In the genomic region with DNA sequence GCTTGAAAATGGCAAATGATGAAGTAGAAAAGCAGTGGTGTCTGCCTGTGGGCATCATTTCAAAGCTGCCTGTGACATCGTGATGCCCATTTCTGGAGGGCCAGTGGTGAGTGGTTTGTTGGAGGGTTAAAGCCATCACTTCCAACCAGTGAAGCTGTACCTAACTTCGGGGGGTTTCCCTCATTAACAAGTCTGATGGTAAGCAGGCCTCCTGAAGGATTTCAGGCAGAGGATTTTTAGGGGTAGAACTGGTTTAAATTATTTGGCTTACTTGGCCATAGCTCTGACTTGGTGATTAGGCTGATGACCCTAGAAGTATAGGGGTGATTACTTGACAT, we compare ENCODE assay signal across 10 cellular contexts. TPM values are rescaled to one million over a fixed set of nuclear protein-coding genes. Genes with fewer than 3 reads are reported as not detected.
DNase-seq lines count a peak whose midpoint lies in the region; ATAC-seq, FAIRE-seq and TF ChIP-seq lines count a peak whose summit lies in the region.
"Had no signal": no experiment of that assay in that cellular context is flagged by ENCODE, and none has a peak within 500 bp of the region (broad histone marks: within the 10 kb centered on the region; RNA-seq: fewer than 3 reads in every experiment).

No MANE protein-coding gene starts in this region.

- no peaks in the 10 kb centered on the region for H3K27me3 ChIP-seq in osteoblast (ENCODE audit: insufficient read depth, low read length)

- H3K36me3 ChIP-seq in osteoblast (ENCODE audit: insufficient read depth, low read length), result no peaks in the 10 kb centered on the region

- H2AFZ ChIP-seq in osteoblast (ENCODE audit: low read length), result no peak overlapping the region

- H3K4me2 ChIP-seq in osteoblast (ENCODE audit: insufficient read depth, low read length), result no peak overlapping the region

- no peak for TF ChIP-seq CTCF in osteoblast (IDR thresholded peaks at IDR 0.05; ENCODE audit: extremely low read depth, low read depth, low read length)

- peaks cover 44% of the 10 kb centered on the region for H3K4me1 ChIP-seq in osteoblast (ENCODE audit: insufficient read depth, low read length)

- peak; percentile 68 for FAIRE-seq in GM19239 (lab: Jason Lieb, UNC)

- H3K4me1 Mint-ChIP-seq in activated naive CD8-positive, alpha-beta T cell (ENCODE audit: low read depth), result peaks cover 97% of the 10 kb centered on the region
- peaks cover 100% of the 10 kb centered on the region for H3K4me1 Mint-ChIP-seq in stimulated activated naive CD8-positive, alpha-beta T cell treated with anti-CD3 and anti-CD28 coated beads, Interleukin-15, Interleukin-2, amounts not matched to agents 100 ng/mL and 50 ng/mL, for 24 hours (ENCODE audit: low read depth)

- H4K20me1 ChIP-seq in osteoblast (ENCODE audit: insufficient read depth, low read length), result no peaks in the 10 kb centered on the region

- H3K9me3 ChIP-seq in osteoblast (ENCODE audit: low read depth, low read length), result no peaks in the 10 kb centered on the region

- no peak for DNase-seq in GM19239 (ENCODE audit: insufficient read length, low spot score)
- no peak for DNase-seq in stimulated activated CD4-positive, alpha-beta T cell treated with anti-CD3 and anti-CD28 coated beads, Interleukin-12 subunit alpha, Interleukin-12 subunit beta, amount 100 ng/mL, for 4 hours
- DNase-seq in osteoblast (ENCODE audit: insufficient read length, low spot score, missing footprints), result no peak
- no peak for DNase-seq in NCI-H1105 treated with DMSO at 0.1 percent for 48 hours (lab: John Stamatoyannopoulos, UW)
- DNase-seq: foreskin fibroblast, NCI-H1417 treated with DMSO at 0.1 percent for 48 hours had no signal

- peak; percentile 30 for ATAC-seq in HG02885 (IDR thresholded peaks at IDR 0.05; ENCODE audit: poor library complexity, unreplicated experiment)

- H3K27ac Mint-ChIP-seq in activated naive CD8-positive, alpha-beta T cell, result peak overlapping the region; percentile 99
- peak overlapping the region; percentile 99 for H3K27ac Mint-ChIP-seq in stimulated activated naive CD8-positive, alpha-beta T cell treated with anti-CD3 and anti-CD28 coated beads, Interleukin-15, Interleukin-2, amounts not matched to agents 100 ng/mL and 50 ng/mL, for 24 hours

- peaks cover 4% of the 10 kb centered on the region for H3K9me3 Mint-ChIP-seq in activated naive CD8-positive, alpha-beta T cell (ENCODE audit: low read depth)
- no peaks in the 10 kb centered on the region for H3K9me3 Mint-ChIP-seq in stimulated activated naive CD8-positive, alpha-beta T cell treated with anti-CD3 and anti-CD28 coated beads, Interleukin-15, Interleukin-2, amounts not matched to agents 100 ng/mL and 50 ng/mL, for 24 hours

- peaks cover 61% of the 10 kb centered on the region for H3K79me2 ChIP-seq in osteoblast (ENCODE audit: insufficient read depth, low read length)

- H3K27ac ChIP-seq in osteoblast (ENCODE audit: low read depth, low read length), result no peak overlapping the region
- H3K27ac ChIP-seq: SK-N-MC had no signal

- H3K36me3 Mint-ChIP-seq in activated naive CD8-positive, alpha-beta T cell, result peaks cover 46% of the 10 kb centered on the region
- H3K36me3 Mint-ChIP-seq in stimulated activated naive CD8-positive, alpha-beta T cell treated with anti-CD3 and anti-CD28 coated beads, Interleukin-15, Interleukin-2, amounts not matched to agents 100 ng/mL and 50 ng/mL, for 24 hours (ENCODE audit: low read depth), result peaks cover 78% of the 10 kb centered on the region

- H3K4me3 Mint-ChIP-seq in activated naive CD8-positive, alpha-beta T cell, result peak overlapping the region; percentile 84
- H3K4me3 Mint-ChIP-seq in stimulated activated naive CD8-positive, alpha-beta T cell treated with anti-CD3 and anti-CD28 coated beads, Interleukin-15, Interleukin-2, amounts not matched to agents 100 ng/mL and 50 ng/mL, for 24 hours, result peak overlapping the region; percentile 83

- H3K4me3 ChIP-seq in osteoblast (ENCODE audit: insufficient read depth, low read length), result no peak overlapping the region
- H3K4me3 ChIP-seq: SK-N-MC had no signal

- H3K27me3 Mint-ChIP-seq in activated naive CD8-positive, alpha-beta T cell, result no peaks in the 10 kb centered on the region
- H3K27me3 Mint-ChIP-seq in stimulated activated naive CD8-positive, alpha-beta T cell treated with anti-CD3 and anti-CD28 coated beads, Interleukin-15, Interleukin-2, amounts not matched to agents 100 ng/mL and 50 ng/mL, for 24 hours, result no peaks in the 10 kb centered on the region

RNA-seq across cellular contexts. Expression of a gene that starts 10.7 kb away (rescaled TPM):
- total RNA-seq in osteoblast, result 23.2 and 26.2 TPM in 2 replicates
